ENCODE assay signal across 19 cellular contexts in genomic region chr7:28060371-28060950, GRCh38.
DNase-seq lines count a peak whose midpoint lies in the region; ATAC-seq, FAIRE-seq and TF ChIP-seq lines count a peak whose summit lies in the region.
"Had no signal": no experiment of that assay in that cellular context is flagged by ENCODE, and none has a peak within 500 bp of the region (broad histone marks: within the 10 kb centered on the region; RNA-seq: fewer than 3 reads in every experiment).

No MANE protein-coding gene starts in this region.

- H3K9me3 ChIP-seq in H1 (ENCODE audit: insufficient read depth in 2 of 2, low read depth in 1 of 2, low read length in 1 of 2) (no peaks in the 10 kb centered on the region), osteoblast (ENCODE audit: low read depth, low read length) (no peaks in the 10 kb centered on the region)
- H3K9me3 ChIP-seq: Caco-2 had no signal

- no peak overlapping the region for H3K9ac ChIP-seq in H1 (replicated peaks in 1 of 4; ENCODE audit: extremely low read depth in 1 of 4, low read depth in 3 of 4, low read length in 3 of 4)

- no peak overlapping the region for H2BK5ac ChIP-seq in H1 (ENCODE audit: low read depth, low read length)

- no peak overlapping the region for H4K8ac ChIP-seq in H1 (ENCODE audit: extremely low read depth, insufficient read depth, low read length)

- no peak overlapping the region for H3K27ac ChIP-seq in H1 (ENCODE audit: low read depth, low read length)
- H3K27ac ChIP-seq in osteoblast (ENCODE audit: low read depth, low read length), result no peak overlapping the region

- H3K4ac ChIP-seq in H1 (replicated peaks; ENCODE audit: insufficient read length, low read depth, low read length), result no peak overlapping the region

- no peak for ATAC-seq in Right ventricle myocardium inferior

- no peak overlapping the region for H3K18ac ChIP-seq in H1 (ENCODE audit: extremely low read depth, low read length)

- H4K91ac ChIP-seq in H1 (replicated peaks; ENCODE audit: insufficient read length, low read length), result no peak overlapping the region

- H4K20me1 ChIP-seq in H1 (replicated peaks in 1 of 2; ENCODE audit: control insufficient read depth in 1 of 2, insufficient read depth in 2 of 2, low read length in 2 of 2) (no peaks in the 10 kb centered on the region), osteoblast (ENCODE audit: insufficient read depth, low read length) (peaks cover 4% of the 10 kb centered on the region)

- H3K14ac ChIP-seq in H1 (ENCODE audit: insufficient read length), result no peak overlapping the region

- no peak overlapping the region for H2AK5ac ChIP-seq in H1 (ENCODE audit: low read depth, low read length)

- POLR2A ChIA-PET in H1 (lab: Charles Lee; ENCODE audit: partially characterized antibody), result no interaction called here

- no peak for TF ChIP-seq POLR2A in H1 (IDR thresholded peaks at IDR 0.05; ENCODE audit: control extremely low read depth in 1 of 2, low read depth in 2 of 2, low read length in 2 of 2)

- H3K4me2 ChIP-seq in H1 (ENCODE audit: insufficient read depth in 1 of 2, low read depth in 2 of 2, low read length in 2 of 2) (no peak overlapping the region), osteoblast (ENCODE audit: insufficient read depth, low read length) (no peak overlapping the region)

- H4K5ac ChIP-seq in H1 (ENCODE audit: insufficient read length, low read depth, low read length), result no peak overlapping the region

- TF ChIP-seq EP300 in H1 (IDR thresholded peaks at IDR 0.05; ENCODE audit: borderline replicate concordance in 1 of 2, low read depth in 2 of 2, low read length in 2 of 2), result no peak

- H2BK120ac ChIP-seq in H1 (replicated peaks; ENCODE audit: low read depth, low read length), result no peak overlapping the region

- H3K36me3 ChIP-seq in H1 (ENCODE audit: control insufficient read depth in 2 of 4, insufficient read depth in 4 of 4, low read length in 3 of 4), result no peaks in the 10 kb centered on the region
- no peaks in the 10 kb centered on the region for H3K36me3 ChIP-seq in osteoblast (ENCODE audit: insufficient read depth, low read length)
- H3K36me3 ChIP-seq: MG63 had no signal

- H3K27me3 ChIP-seq in H1 (replicated peaks in 1 of 4; ENCODE audit: control insufficient read depth in 3 of 4, extremely low read depth in 1 of 4, insufficient read depth in 3 of 4, low read length in 3 of 4) (no peaks in the 10 kb centered on the region), osteoblast (ENCODE audit: insufficient read depth, low read length) (no peaks in the 10 kb centered on the region)
- H3K27me3 ChIP-seq: MG63 had no signal

- DNase-seq in AG10803 (ENCODE audit: low read depth) (peak; percentile 72), HTR-8/SVneo (ENCODE audit: insufficient read length, low spot score) (no peak), H1 (ENCODE audit: low read depth in 1 of 2, low spot score in 2 of 2) (no peak), osteoblast (ENCODE audit: insufficient read length, low spot score, missing footprints) (peak; percentile 56), Right ventricle myocardium inferior (ENCODE audit: missing footprints) (no peak), HT-29 (ENCODE audit: low spot score) (no peak), amygdala (lab: John Stamatoyannopoulos, UW) (no peak)
- DNase-seq in activated CD4-positive, CD25-positive, alpha-beta regulatory T cell (lab: John Stamatoyannopoulos, UW), result no peak
- DNase-seq: Caco-2; CD4-positive, alpha-beta T cell; GF-D8; Karpas-422; MG63; NCI-H1048; NCI-H2029; NCI-H345; NCI-H524 treated with DMSO at 0.1 percent for 48 hours; RPMI8226; SIG-M5 had no signal

- FAIRE-seq in HTR-8/SVneo (lab: Jason Lieb, UNC), result peak; percentile 44
- peak; percentile 70 for FAIRE-seq in H1 (lab: Jason Lieb, UNC)

- no peak overlapping the region for H3K56ac ChIP-seq in H1 (replicated peaks; ENCODE audit: insufficient read length, low read depth, low read length)

- intact Hi-C loops in Right ventricle myocardium inferior (cut with DNase I), result no loop called here

- H2BK15ac ChIP-seq in H1 (ENCODE audit: low read length), result no peak overlapping the region

- H2BK20ac ChIP-seq in H1 (ENCODE audit: low read length), result no peak overlapping the region

- H3K79me2 ChIP-seq in H1 (ENCODE audit: control insufficient read depth in 1 of 2, insufficient read depth in 2 of 2, low read length in 2 of 2) (no peaks in the 10 kb centered on the region), osteoblast (ENCODE audit: insufficient read depth, low read length) (peaks cover 8% of the 10 kb centered on the region)

- WGBS in H1 (ENCODE audit: extremely low coverage in 1 of 2, insufficient coverage in 1 of 2, insufficient read length in 1 of 2, insufficient replicate concordance in 2 of 2, low coverage in 1 of 2, low lambda C conversion rate in 2 of 2, missing lambda C conversion rate in 1 of 2), 2 experiments, result 80% methylated on average over 1 of the region's 1 CpG; no CpG with 5 or more reads in 1 of the 2 experiments

- TF ChIP-seq CTCF in AG10803 (conservative IDR thresholded peaks at IDR 0.05; ENCODE audit: low read length) (no peak), H1 (IDR thresholded peaks at IDR 0.05; ENCODE audit: control extremely low read depth in 1 of 3, insufficient read depth in 1 of 3, low read depth in 1 of 3, low read length in 3 of 3) (no peak), osteoblast (IDR thresholded peaks at IDR 0.05; ENCODE audit: extremely low read depth, low read depth, low read length) (no peak)

- TF ChIP-seq RAD21 in H1 (IDR thresholded peaks at IDR 0.05 in 1 of 2, conservative IDR thresholded peaks at IDR 0.05 in 1 of 2; ENCODE audit: low read depth in 2 of 2, low read length in 2 of 2), result no peak

- H3K4me1 ChIP-seq in H1 (replicated peaks in 1 of 4; ENCODE audit: control insufficient read depth in 3 of 4, insufficient read depth in 4 of 4, low read length in 3 of 4) (peaks cover 2 to 7% (median 5%) of the 10 kb centered on the region in 4 experiments; a peak in 6 of 7 replicates), osteoblast (ENCODE audit: insufficient read depth, low read length) (peaks cover 30% of the 10 kb centered on the region)

- H3K4me3 ChIP-seq in AG10803 (ENCODE audit: low read length), result no peak overlapping the region
- H3K4me3 ChIP-seq in H1 (ENCODE audit: extremely low read depth in 1 of 4, insufficient read depth in 2 of 4, low read depth in 3 of 4, low read length in 4 of 4), result no peak overlapping the region
- no peak overlapping the region for H3K4me3 ChIP-seq in osteoblast (ENCODE audit: insufficient read depth, low read length)
- H3K4me3 ChIP-seq: MG63 had no signal

- H2AFZ ChIP-seq in H1 (ENCODE audit: low read length) (no peak overlapping the region), osteoblast (ENCODE audit: low read length) (no peak overlapping the region)

- no peaks in the 10 kb centered on the region for H3K79me1 ChIP-seq in H1 (ENCODE audit: low read depth, low read length)

- H3K23ac ChIP-seq in H1 (ENCODE audit: insufficient read length), result no peak overlapping the region

- H2BK12ac ChIP-seq in H1 (ENCODE audit: low read depth, low read length), result no peak overlapping the region

- H3K23me2 ChIP-seq in H1 (ENCODE audit: low read depth, low read length), result 0 out of 2 replicates have a peak, but pooled peaks cover 2% of the 10 kb centered on the region

- CTCF ChIA-PET in H1 (lab: Charles Lee; ENCODE audit: partially characterized antibody), result interaction anchor here (0.5 to 9.2 kb wide), 9 partner anchors 9 to 1116 kb away, joined by 3 to 181 read pairs (median 38); no protein-coding TSS in a partner anchor

TF ChIP-seq in H1, 55 proteins besides CTCF, POLR2A, EP300 and RAD21:
- no peak for TF ChIP-seq SP1 (IDR thresholded peaks at IDR 0.05; ENCODE audit: low read depth, low read length)
- no peak for TF ChIP-seq POU5F1 (IDR thresholded peaks at IDR 0.05; ENCODE audit: low read depth, low read length)
- no peak for TF ChIP-seq TCF12 (IDR thresholded peaks at IDR 0.05; ENCODE audit: low read depth, low read length)
- no peak for TF ChIP-seq RNF2 (IDR thresholded peaks at IDR 0.05; ENCODE audit: borderline replicate concordance, low read depth, low read length, missing control alignments, poor library complexity, severe bottlenecking)
- TF ChIP-seq RFX5 (IDR thresholded peaks at IDR 0.05; ENCODE audit: borderline replicate concordance, low read depth, low read length), result no peak
- no peak for TF ChIP-seq BACH1 (IDR thresholded peaks at IDR 0.05; ENCODE audit: low read length)
- no peak for TF ChIP-seq HDAC6 (IDR thresholded peaks at IDR 0.05; ENCODE audit: low read depth, low read length)

Comparison
In these comparisons a context has a peak if more than half of its experiments do, and no peak if none do; other contexts are left out.
1. DNase-seq: peak in AG10803 (single experiment) and osteoblast (single experiment); none in HTR-8/SVneo (single experiment), H1 (0 of 2), Right ventricle myocardium inferior (single experiment), HT-29 (single experiment), activated CD4-positive, CD25-positive, alpha-beta regulatory T cell (0 of 4) and amygdala (0 of 56).